Comparison of ENCODE assay signal across 43 cellular contexts in the genomic region with DNA sequence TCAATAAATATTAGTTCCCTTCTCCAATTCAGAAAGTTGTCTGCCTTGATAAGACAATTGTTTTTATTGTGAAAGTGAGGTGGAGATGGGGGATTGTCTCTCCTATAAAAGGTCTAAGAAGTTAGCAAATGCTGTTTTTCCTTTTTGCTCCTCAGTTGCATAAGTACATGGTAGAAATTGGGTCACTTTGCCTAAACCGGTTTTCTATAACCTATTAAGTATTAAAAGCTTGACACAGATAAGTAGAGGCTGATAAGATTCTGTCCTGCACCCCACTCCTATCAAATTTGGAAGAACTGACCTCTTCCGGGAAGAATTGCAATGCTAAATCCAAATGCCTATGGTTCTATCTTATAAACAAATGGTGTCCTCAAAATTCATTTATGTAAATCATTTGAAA. TPM values are rescaled to one million over a fixed set of nuclear protein-coding genes. Genes with fewer than 3 reads are reported as not detected.
"Had no signal": no experiment of that assay in that cellular context is flagged by ENCODE, and none has a peak within 500 bp of the region (broad histone marks: within the 10 kb centered on the region; RNA-seq: fewer than 3 reads in every experiment).

No MANE protein-coding gene starts in this region.

- H3K9me3 Mint-ChIP-seq: activated naive CD4-positive, alpha-beta T cell treated with anti-CD3 and anti-CD28 coated beads for 36 hours; activated naive CD4-positive, alpha-beta T cell treated with anti-CD3 and anti-CD28 coated beads, Interleukin-2, amount 50 U/mL, for 24 hours had no signal

- H3K27me3 Mint-ChIP-seq: activated naive CD4-positive, alpha-beta T cell treated with anti-CD3 and anti-CD28 coated beads, Interleukin-2, amount 10 ng/mL, durations not matched to agents 7 days and 5 days; activated naive CD4-positive, alpha-beta T cell treated with anti-CD3 and anti-CD28 coated beads, Interleukin-2, amount 50 U/mL, for 24 hours; activated naive CD8-positive, alpha-beta T cell; activated naive CD8-positive, alpha-beta T cell treated with anti-CD3 and anti-CD28 coated beads for 36 hours; activated naive CD8-positive, alpha-beta T cell treated with anti-CD3 and anti-CD28 coated beads, Interleukin-2, amount 10 ng/mL, durations not matched to agents 7 days and 5 days; activated naive CD8-positive, alpha-beta T cell treated with anti-CD3 and anti-CD28 coated beads, Interleukin-2, amount 50 U/mL, for 24 hours; activated T-cell treated with anti-CD3 and anti-CD28 coated beads, Interleukin-2, amount 50 U/mL, for 24 hours; central memory CD8-positive, alpha-beta T cell had no signal

- H3K4me3 ChIP-seq: adrenal gland, ascending aorta, body of pancreas, breast epithelium, cardiac muscle cell had no signal

- DNase-seq: activated effector memory CD4-positive, alpha-beta T cell treated with anti-CD3 and anti-CD28 coated beads, Interleukin-2, amount 50 U/mL, for 16 hours; activated effector memory CD4-positive, alpha-beta T cell treated with Interleukin-2 at 50 U/mL for 16 hours; activated gamma-delta T cell; activated gamma-delta T cell treated with Interleukin-2 at 50 U/mL for 16 hours; activated naive CD4-positive, alpha-beta T cell; activated naive CD4-positive, alpha-beta T cell treated with anti-CD3 and anti-CD28 coated beads for 36 hours; activated naive CD4-positive, alpha-beta T cell treated with anti-CD3 and anti-CD28 coated beads, Interleukin-2, amount 10 ng/mL, durations not matched to agents 7 days and 5 days; activated naive CD4-positive, alpha-beta T cell treated with anti-CD3 and anti-CD28 coated beads, Interleukin-2, amount 50 U/mL, for 16 hours; activated naive CD4-positive, alpha-beta T cell treated with Interleukin-2 at 50 U/mL for 16 hours; activated naive CD8-positive, alpha-beta T cell treated with anti-CD3 and anti-CD28 coated beads for 36 hours; activated naive CD8-positive, alpha-beta T cell treated with anti-CD3 and anti-CD28 coated beads, Interleukin-2, amount 10 ng/mL, durations not matched to agents 7 days and 5 days; activated naive CD8-positive, alpha-beta T cell treated with anti-CD3 and anti-CD28 coated beads, Interleukin-2, amount 50 U/mL, for 24 hours; activated T-cell treated with anti-CD3 and anti-CD28 coated beads, Interleukin-2, amount 50 U/mL, for 1 hour; activated T-cell treated with anti-CD3 and anti-CD28 coated beads, Interleukin-2, amount 50 U/mL, for 24 hours; activated T-cell treated with anti-CD3 and anti-CD28 coated beads, Interleukin-2, amount 50 U/mL, for 4 hours; activated T-cell treated with anti-CD3 and anti-CD28 coated beads, Interleukin-2, amount 50 U/mL, for 48 hours; activated T-cell treated with anti-CD3 and anti-CD28 coated beads, Interleukin-2, amount 50 U/mL, for 72 hours; adrenal gland; amniotic stem cell; amygdala; anterior cingulate cortex; aorta; body of pancreas; brain microvascular endothelial cell; caudate nucleus; central memory CD4-positive, alpha-beta T cell; cerebellar nuclear complex had no signal

- H3K4me1 ChIP-seq: adrenal gland, ascending aorta, breast epithelium had no signal

- H3K4me1 Mint-ChIP-seq: activated naive CD4-positive, alpha-beta T cell treated with anti-CD3 and anti-CD28 coated beads, Interleukin-2, amount 10 ng/mL, durations not matched to agents 7 days and 5 days; activated naive CD4-positive, alpha-beta T cell treated with anti-CD3 and anti-CD28 coated beads, Interleukin-2, amount 50 U/mL, for 24 hours; activated naive CD8-positive, alpha-beta T cell treated with anti-CD3 and anti-CD28 coated beads for 36 hours; activated naive CD8-positive, alpha-beta T cell treated with anti-CD3 and anti-CD28 coated beads, Interleukin-2, amount 10 ng/mL, durations not matched to agents 7 days and 5 days; activated naive CD8-positive, alpha-beta T cell treated with anti-CD3 and anti-CD28 coated beads, Interleukin-2, amount 50 U/mL, for 24 hours; activated T-helper 17 cell treated with anti-CD3 and anti-CD28 coated beads, Interleukin-2, amount 50 U/mL, for 72 hours; brain; central memory CD8-positive, alpha-beta T cell had no signal

- H3K4me3 Mint-ChIP-seq: activated naive CD4-positive, alpha-beta T cell treated with anti-CD3 and anti-CD28 coated beads for 36 hours; activated naive CD4-positive, alpha-beta T cell treated with anti-CD3 and anti-CD28 coated beads, Interleukin-2, amount 10 ng/mL, durations not matched to agents 7 days and 5 days; activated naive CD4-positive, alpha-beta T cell treated with anti-CD3 and anti-CD28 coated beads, Interleukin-2, amount 50 U/mL, for 24 hours; activated naive CD8-positive, alpha-beta T cell; activated naive CD8-positive, alpha-beta T cell treated with anti-CD3 and anti-CD28 coated beads for 36 hours; activated naive CD8-positive, alpha-beta T cell treated with anti-CD3 and anti-CD28 coated beads, Interleukin-2, amount 10 ng/mL, durations not matched to agents 7 days and 5 days; activated naive CD8-positive, alpha-beta T cell treated with anti-CD3 and anti-CD28 coated beads, Interleukin-2, amount 50 U/mL, for 24 hours; activated T-cell treated with anti-CD3 and anti-CD28 coated beads, Interleukin-2, amount 50 U/mL, for 24 hours; activated T-cell treated with anti-CD3 and anti-CD28 coated beads, Interleukin-2, amount 50 U/mL, for 4 hours; activated T-cell treated with anti-CD3 and anti-CD28 coated beads, Interleukin-2, amount 50 U/mL, for 72 hours; activated T-helper 1 cell treated with anti-CD3 and anti-CD28 coated beads, Interleukin-12 subunit alpha, Interleukin-12 subunit beta, Interleukin-2, Interleukin-4 antibody, amounts not matched to agents 30 ng/mL and 10 ng/mL and 1 ng/mL, durations not matched to agents 14 hours and 24 hours and 36 hours; activated T-helper 17 cell treated with anti-CD3 and anti-CD28 coated beads, Interleukin-2, amount 50 U/mL, for 72 hours; brain; central memory CD8-positive, alpha-beta T cell had no signal

- H3K27ac Mint-ChIP-seq: activated naive CD4-positive, alpha-beta T cell treated with anti-CD3 and anti-CD28 coated beads for 36 hours; activated naive CD4-positive, alpha-beta T cell treated with anti-CD3 and anti-CD28 coated beads, Interleukin-2, amount 10 ng/mL, durations not matched to agents 7 days and 5 days; activated naive CD4-positive, alpha-beta T cell treated with anti-CD3 and anti-CD28 coated beads, Interleukin-2, amount 50 U/mL, for 24 hours; activated naive CD4-positive, alpha-beta T cell treated with anti-CD3 and anti-CD28 coated beads, Interleukin-2, amount 50 U/mL, for 72 hours; activated naive CD8-positive, alpha-beta T cell; activated naive CD8-positive, alpha-beta T cell treated with anti-CD3 and anti-CD28 coated beads for 36 hours; activated naive CD8-positive, alpha-beta T cell treated with anti-CD3 and anti-CD28 coated beads, Interleukin-2, amount 10 ng/mL, durations not matched to agents 7 days and 5 days; activated naive CD8-positive, alpha-beta T cell treated with anti-CD3 and anti-CD28 coated beads, Interleukin-2, amount 50 U/mL, for 24 hours; activated T-cell treated with anti-CD3 and anti-CD28 coated beads, Interleukin-2, amount 50 U/mL, for 24 hours; activated T-cell treated with anti-CD3 and anti-CD28 coated beads, Interleukin-2, amount 50 U/mL, for 72 hours; activated T-helper 1 cell treated with anti-CD3 and anti-CD28 coated beads, Interleukin-12 subunit alpha, Interleukin-12 subunit beta, Interleukin-2, Interleukin-4 antibody, amounts not matched to agents 30 ng/mL and 10 ng/mL and 1 ng/mL, durations not matched to agents 14 hours and 24 hours and 36 hours; activated T-helper 17 cell treated with anti-CD3 and anti-CD28 coated beads, Interleukin-2, amount 50 U/mL, for 72 hours; activated T-helper 2 cell treated with anti-CD3 and anti-CD28 coated beads, Interferon-gamma antibody, Interleukin-2, Interleukin-4, amounts not matched to agents 10 μg/mL and 5 μg/mL and 100 μg/mL, durations not matched to agents 14 hours and 24 hours and 36 hours; brain had no signal

- H3K27ac ChIP-seq: adrenal gland, ascending aorta, body of pancreas, brain microvascular endothelial cell, breast epithelium, cardiac muscle cell had no signal

- FAIRE-seq: astrocyte, bronchial epithelial cell had no signal

- H3K9me3 ChIP-seq: adrenal gland, ascending aorta, body of pancreas had no signal

- H3K36me3 ChIP-seq: adrenal gland, ascending aorta, brain microvascular endothelial cell, breast epithelium, cardiac muscle cell had no signal

- ATAC-seq: activated naive CD4-positive, alpha-beta T cell treated with anti-CD3 and anti-CD28 coated beads, Interleukin-2, amount 50 U/mL, for 72 hours; activated naive CD8-positive, alpha-beta T cell treated with anti-CD3 and anti-CD28 coated beads, Interleukin-2, amount 50 U/mL, for 24 hours; activated T-cell treated with anti-CD3 and anti-CD28 coated beads, Interleukin-2, amount 50 U/mL, for 4 hours; activated T-cell treated with anti-CD3 and anti-CD28 coated beads, Interleukin-2, amount 50 U/mL, for 72 hours; activated T-helper 17 cell treated with anti-CD3 and anti-CD28 coated beads, Interleukin-2, amount 50 U/mL, for 72 hours; body of pancreas had no signal

- H3K36me3 Mint-ChIP-seq: activated naive CD4-positive, alpha-beta T cell treated with anti-CD3 and anti-CD28 coated beads, Interleukin-2, amount 10 ng/mL, durations not matched to agents 7 days and 5 days; activated naive CD4-positive, alpha-beta T cell treated with anti-CD3 and anti-CD28 coated beads, Interleukin-2, amount 50 U/mL, for 24 hours; activated naive CD8-positive, alpha-beta T cell; activated naive CD8-positive, alpha-beta T cell treated with anti-CD3 and anti-CD28 coated beads for 36 hours; activated naive CD8-positive, alpha-beta T cell treated with anti-CD3 and anti-CD28 coated beads, Interleukin-2, amount 10 ng/mL, durations not matched to agents 7 days and 5 days; brain had no signal

- H3K27me3 ChIP-seq: adrenal gland, ascending aorta, body of pancreas, brain microvascular endothelial cell, breast epithelium, cardiac muscle cell had no signal

RNA-seq across cellular contexts. Expression of a gene that starts 7.0 kb away (rescaled TPM):
- total RNA-seq: activated naive CD4-positive, alpha-beta T cell treated with anti-CD3 and anti-CD28 coated beads for 36 hours; activated naive CD4-positive, alpha-beta T cell treated with anti-CD3 and anti-CD28 coated beads, Interleukin-2, amount 50 U/mL, for 72 hours; activated naive CD8-positive, alpha-beta T cell treated with anti-CD3 and anti-CD28 coated beads for 36 hours; activated naive CD8-positive, alpha-beta T cell treated with anti-CD3 and anti-CD28 coated beads, Interleukin-2, amount 10 ng/mL, durations not matched to agents 7 days and 5 days; activated T-cell treated with anti-CD3 and anti-CD28 coated beads, Interleukin-2, amount 50 U/mL, for 4 hours; activated T-cell treated with anti-CD3 and anti-CD28 coated beads, Interleukin-2, amount 50 U/mL, for 72 hours; activated T-helper 1 cell treated with anti-CD3 and anti-CD28 coated beads, Interleukin-12 subunit alpha, Interleukin-12 subunit beta, Interleukin-2, Interleukin-4 antibody, amounts not matched to agents 30 ng/mL and 10 ng/mL and 1 ng/mL, durations not matched to agents 14 hours and 24 hours and 36 hours; activated T-helper 17 cell treated with anti-CD3 and anti-CD28 coated beads, Interleukin-2, amount 50 U/mL, for 72 hours; activated T-helper 2 cell treated with anti-CD3 and anti-CD28 coated beads, Interferon-gamma antibody, Interleukin-2, Interleukin-4, amounts not matched to agents 10 μg/mL and 5 μg/mL and 100 μg/mL, durations not matched to agents 14 hours and 24 hours and 36 hours; adrenal gland; aorta; ascending aorta; astrocyte; body of pancreas; bronchial epithelial cell; cardiac muscle cell; cerebellum; chondrocyte had no signal
- polyA plus RNA-seq: adipose tissue, adrenal gland, aorta, cardiac muscle cell had no signal
